17 cellular contexts compared by ENCODE assay signal in genomic region chr13:30147380-30147779, GRCh38.
DNase-seq lines count a peak whose midpoint lies in the region; ATAC-seq, FAIRE-seq and TF ChIP-seq lines count a peak whose summit lies in the region.
"Had no signal": no experiment of that assay in that cellular context is flagged by ENCODE, and none has a peak within 500 bp of the region (broad histone marks: within the 10 kb centered on the region; RNA-seq: fewer than 3 reads in every experiment).

No MANE protein-coding gene starts in this region.

- no peaks in the 10 kb centered on the region for H3K36me3 Mint-ChIP-seq in CD8-positive, alpha-beta T cell

- POLR2A ChIA-PET in CD8-positive, alpha-beta T cell (lab: Charles Lee) = interaction anchor here (0.9 to 4.2 kb wide), 7 partner anchors 10 to 470 kb away, joined by 3 to 19 read pairs (median 6); partner anchors contain the start of genes HMGB1 and USPL1

- no peaks in the 10 kb centered on the region for H3K27me3 Mint-ChIP-seq in CD8-positive, alpha-beta T cell (ENCODE audit: low read depth)
- H3K27me3 Mint-ChIP-seq: dendritic cell treated with granulocyte-macrophage colony-stimulating factor and Interleukin-4, amounts not matched to agents 40 ng/mL and 50 ng/mL, for 4 days had no signal

- peak overlapping the region; percentile 67 for H3K4me3 Mint-ChIP-seq in CD8-positive, alpha-beta T cell
- H3K4me3 Mint-ChIP-seq: dendritic cell treated with granulocyte-macrophage colony-stimulating factor and Interleukin-4, amounts not matched to agents 40 ng/mL and 50 ng/mL, for 4 days; GM23338 had no signal

- H3K4me1 Mint-ChIP-seq in CD8-positive, alpha-beta T cell (ENCODE audit: low read depth) = peaks cover 84% of the 10 kb centered on the region
- H3K4me1 Mint-ChIP-seq: GM23338 had no signal

- CTCF ChIA-PET in CD8-positive, alpha-beta T cell (lab: Charles Lee) = interaction anchor here (1.6 to 30.1 kb wide), 4 partner anchors 10 to 315 kb away, joined by 5 to 630 read pairs (median 30); no protein-coding TSS in a partner anchor

- no peaks in the 10 kb centered on the region for H3K27me3 ChIP-seq in CD8-positive, alpha-beta T cell (ENCODE audit: insufficient read depth, low read length)
- no peaks in the 10 kb centered on the region for H3K27me3 ChIP-seq in lower lobe of right lung (ENCODE audit: low read depth)
- H3K27me3 ChIP-seq in brain microvascular endothelial cell (replicated peaks) = no peaks in the 10 kb centered on the region

- peaks cover 9% of the 10 kb centered on the region for H3K9me3 ChIP-seq in CD8-positive, alpha-beta T cell (ENCODE audit: low read length)
- peaks cover 8% of the 10 kb centered on the region for H3K9me3 ChIP-seq in lower lobe of right lung

- peak overlapping the region; percentile 35 for H3K27ac ChIP-seq in CD8-positive, alpha-beta T cell (ENCODE audit: low read depth, low read length)
- H3K27ac ChIP-seq in lower lobe of right lung (peak overlapping the region; percentile 31), brain microvascular endothelial cell (no peak overlapping the region)
- H3K27ac ChIP-seq: left ventricle myocardium inferior had no signal

- TF ChIP-seq CTCF in CD8-positive, alpha-beta T cell (IDR thresholded peaks at IDR 0.05) = no peak
- TF ChIP-seq CTCF in lower lobe of right lung (IDR thresholded peaks at IDR 0.05) (no peak), brain microvascular endothelial cell (IDR thresholded peaks at IDR 0.05; ENCODE audit: low read depth, low read length, missing control alignments) (no peak)

- H3K4me1 ChIP-seq in CD8-positive, alpha-beta T cell (ENCODE audit: insufficient read depth, low read length) = peaks cover 77% of the 10 kb centered on the region
- peaks cover 18% of the 10 kb centered on the region for H3K4me1 ChIP-seq in lower lobe of right lung

- peak overlapping the region; percentile 95 for H3K27ac Mint-ChIP-seq in CD8-positive, alpha-beta T cell
- H3K27ac Mint-ChIP-seq: dendritic cell treated with granulocyte-macrophage colony-stimulating factor and Interleukin-4, amounts not matched to agents 40 ng/mL and 50 ng/mL, for 4 days; GM23338 had no signal

- peak; percentile 88 for FAIRE-seq in GM12892 (lab: Jason Lieb, UNC)

- H3K36me3 ChIP-seq in CD8-positive, alpha-beta T cell (ENCODE audit: insufficient read depth, low read length) = no peaks in the 10 kb centered on the region
- H3K36me3 ChIP-seq in lower lobe of right lung (no peaks in the 10 kb centered on the region), brain microvascular endothelial cell (replicated peaks) (no peaks in the 10 kb centered on the region)
- H3K36me3 ChIP-seq: left ventricle myocardium inferior had no signal

- H3K9me3 Mint-ChIP-seq in CD8-positive, alpha-beta T cell = peaks cover 6% of the 10 kb centered on the region
- H3K9me3 Mint-ChIP-seq: dendritic cell treated with granulocyte-macrophage colony-stimulating factor and Interleukin-4, amounts not matched to agents 40 ng/mL and 50 ng/mL, for 4 days; GM23338 had no signal

- no peak for ATAC-seq in CD8-positive, alpha-beta T cell
- ATAC-seq in lower lobe of right lung (no peak), HG03139 (IDR thresholded peaks at IDR 0.05; ENCODE audit: unreplicated experiment) (no peak), GM19463 (IDR thresholded peaks at IDR 0.05; ENCODE audit: unreplicated experiment) (no peak)
- ATAC-seq: GM23338 had no signal

- in situ Hi-C loops in brain microvascular endothelial cell (cut with HindIII; ENCODE audit: low pct_ligation_motif_present, low sequenced_read_pairs) = no loop called here

- intact Hi-C loops in CD8-positive, alpha-beta T cell (cut with DNase I, micrococcal nuclease) = loop anchor here in 1 of 2 experiments (2.0 to 10.0 kb wide), 3 partner anchors 15 to 597 kb away; no protein-coding TSS in a partner anchor
- intact Hi-C loops in lower lobe of right lung (cut with DNase I) = no loop called here

- H3K4me3 ChIP-seq in CD8-positive, alpha-beta T cell (ENCODE audit: low read depth, low read length) = no peak overlapping the region
- H3K4me3 ChIP-seq in lower lobe of right lung = no peak overlapping the region
- no peak overlapping the region for H3K4me3 ChIP-seq in brain microvascular endothelial cell (ENCODE audit: low read depth, low read length)
- H3K4me3 ChIP-seq: GM23338, left ventricle myocardium inferior had no signal

- no peak for TF ChIP-seq POLR2A in GM12892 (IDR thresholded peaks at IDR 0.05; ENCODE audit: low read depth, low read length)

- DNase-seq in CD8-positive, alpha-beta T cell = no peak
- DNase-seq in GM12892 (ENCODE audit: insufficient read length) (no peak), UCSD-AML1 (lab: John Stamatoyannopoulos, UW; ENCODE audit: unreplicated experiment) (peak; percentile 29), lower lobe of right lung (no peak), DMS53 (lab: John Stamatoyannopoulos, UW) (no peak), brain microvascular endothelial cell (no peak)
- DNase-seq: IMR-90; left ventricle myocardium inferior; NCI-H1436 treated with DMSO at 0.1 percent for 48 hours; NCI-H526; retina; stimulated activated CD4-positive, alpha-beta T cell treated with anti-CD3 and anti-CD28 coated beads, Interleukin-2, amount 100 ng/mL, for 24 hours; T1000 had no signal
